ENCODE assay signal across 1 cellular context in genomic region chr12:6773662-6774351, GRCh38.
TF ChIP-seq lines count a peak whose summit lies in the region.

No MANE protein-coding gene starts in this region.

TF ChIP-seq in HepG2, 621 proteins besides CTCF, POLR2A, EP300 and RAD21:
- TF ChIP-seq RBFOX2 (IDR thresholded peaks at IDR 0.05; ENCODE audit: low read depth, low read length): peak; percentile 31; the same call in 1 of the 2 replicates
- TF ChIP-seq, protein P1, sequence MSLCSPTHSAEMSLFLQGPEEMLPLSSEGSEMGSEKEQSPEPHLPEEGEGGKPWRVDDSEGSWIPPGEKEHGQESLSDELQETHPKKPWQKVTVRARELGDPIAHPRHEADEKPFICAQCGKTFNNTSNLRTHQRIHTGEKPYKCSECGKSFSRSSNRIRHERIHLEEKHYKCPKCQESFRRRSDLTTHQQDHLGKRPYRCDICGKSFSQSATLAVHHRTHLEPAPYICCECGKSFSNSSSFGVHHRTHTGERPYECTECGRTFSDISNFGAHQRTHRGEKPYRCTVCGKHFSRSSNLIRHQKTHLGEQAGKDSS (CRISPR knock-in tag; IDR thresholded peaks at IDR 0.05; ENCODE audit: borderline replicate concordance, low read depth): no peak
TF ChIP-seq in HepG2: peak in this region for 1.
